In genomic region chr1:204684551-204685235, GRCh38 we compare ENCODE assay signal across 8 cellular contexts. TPM values are rescaled to one million over a fixed set of nuclear protein-coding genes. Genes with fewer than 3 reads are reported as not detected.
DNase-seq lines count a peak whose midpoint lies in the region; ATAC-seq and TF ChIP-seq lines count a peak whose summit lies in the region.

No MANE protein-coding gene starts in this region.

- H3K9me3 ChIP-seq in subcutaneous abdominal adipose tissue (ENCODE audit: control insufficient read depth in 5 of 5, low read length in 5 of 5) = no peaks in the 10 kb centered on the region

- no peaks in the 10 kb centered on the region for H3K36me3 ChIP-seq in kidney epithelial cell (ENCODE audit: control insufficient read depth, insufficient read depth, low read length)
- no peaks in the 10 kb centered on the region for H3K36me3 ChIP-seq in subcutaneous abdominal adipose tissue (ENCODE audit: control insufficient read depth in 5 of 5, insufficient read depth in 5 of 5, low read length in 5 of 5)

- peak overlapping the region; percentile 63 for H3K4me3 Mint-ChIP-seq in activated naive CD8-positive, alpha-beta T cell treated with anti-CD3 and anti-CD28 coated beads for 36 hours

- peaks cover 8% of the 10 kb centered on the region for H3K4me1 Mint-ChIP-seq in activated naive CD8-positive, alpha-beta T cell treated with anti-CD3 and anti-CD28 coated beads for 36 hours

- no peak for TF ChIP-seq CTCF in kidney epithelial cell (IDR thresholded peaks at IDR 0.05; ENCODE audit: insufficient read depth, low read length, poor library complexity, severe bottlenecking)

- H3K4me1 ChIP-seq in subcutaneous abdominal adipose tissue (ENCODE audit: control insufficient read depth in 5 of 5, insufficient read depth in 5 of 5, low read length in 5 of 5) = peaks cover 2 to 27% (median 16%) of the 10 kb centered on the region in 5 donors

- H3K9me3 Mint-ChIP-seq in activated naive CD8-positive, alpha-beta T cell treated with anti-CD3 and anti-CD28 coated beads for 36 hours = no peaks in the 10 kb centered on the region

- no peak for ATAC-seq in HG03571 (IDR thresholded peaks at IDR 0.05; ENCODE audit: unreplicated experiment)

- no peak overlapping the region for H3K27ac ChIP-seq in subcutaneous abdominal adipose tissue (ENCODE audit: low read depth, low read length)

- H3K4me3 ChIP-seq in kidney epithelial cell (ENCODE audit: low read depth, low read length) (peak overlapping the region; percentile 40), subcutaneous abdominal adipose tissue (ENCODE audit: low read depth in 1 of 5, low read length in 5 of 5) (peak overlapping the region in 4 of 5 donors; percentile 58 to 68 (median 64))

- no peak overlapping the region for H3K27ac Mint-ChIP-seq in activated naive CD8-positive, alpha-beta T cell treated with anti-CD3 and anti-CD28 coated beads for 36 hours

- H3K36me3 Mint-ChIP-seq in activated naive CD8-positive, alpha-beta T cell treated with anti-CD3 and anti-CD28 coated beads for 36 hours = no peaks in the 10 kb centered on the region

- H3K27me3 ChIP-seq in kidney epithelial cell (ENCODE audit: control insufficient read depth, insufficient read depth, low read length) (peaks cover 31% of the 10 kb centered on the region), subcutaneous abdominal adipose tissue (ENCODE audit: control insufficient read depth in 5 of 5, insufficient read depth in 4 of 5, low read length in 5 of 5) (peaks cover 8 to 30% (median 27%) of the 10 kb centered on the region in 5 donors)

- H3K27me3 Mint-ChIP-seq in activated naive CD8-positive, alpha-beta T cell treated with anti-CD3 and anti-CD28 coated beads for 36 hours = peaks cover 44% of the 10 kb centered on the region

- peak overlapping the region in 1 of 5 donors; percentile 35 for H3K9ac ChIP-seq in subcutaneous abdominal adipose tissue (ENCODE audit: low read length in 5 of 5)

- peak; percentile 27 for DNase-seq in NCI-H748 (lab: John Stamatoyannopoulos, UW; ENCODE audit: unreplicated experiment)
- DNase-seq in NCI-H748 treated with DMSO at 0.1 percent for 48 hours (lab: John Stamatoyannopoulos, UW) = no peak
- no peak for DNase-seq in activated naive CD8-positive, alpha-beta T cell treated with anti-CD3 and anti-CD28 coated beads for 36 hours
- no peak for DNase-seq in kidney epithelial cell (ENCODE audit: low read depth)
- DNase-seq in NCI-H1694 (lab: John Stamatoyannopoulos, UW) = no peak
- no peak for DNase-seq in NCI-H187 (lab: John Stamatoyannopoulos, UW)

RNA-seq across cellular contexts. Expression of gene LRRN2, which starts 0.8 kb away (rescaled TPM):
- not detected for total RNA-seq in activated naive CD8-positive, alpha-beta T cell treated with anti-CD3 and anti-CD28 coated beads for 36 hours
- total RNA-seq in kidney epithelial cell = 7.6 and 10.8 TPM in 2 replicates
